19 cellular contexts compared by ENCODE assay signal in the genomic region with DNA sequence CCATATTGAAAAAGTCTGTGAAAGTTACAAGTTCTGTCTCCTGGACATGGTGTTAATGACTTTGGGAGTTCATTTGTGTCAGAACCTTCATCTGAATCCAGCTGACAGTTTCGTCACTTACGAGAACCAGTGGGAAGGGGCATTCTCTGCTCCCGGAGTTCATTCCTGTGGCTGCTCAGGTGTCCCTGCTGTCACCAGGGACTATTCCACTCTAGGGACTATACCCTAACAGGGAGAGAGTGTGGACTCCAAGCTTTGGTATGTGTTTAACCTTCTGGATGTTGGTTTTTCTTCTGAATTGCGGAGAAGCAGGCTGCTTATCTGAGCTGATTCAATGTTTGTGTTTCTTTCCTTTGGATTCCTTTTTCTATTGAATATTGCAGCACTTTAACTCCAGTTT. TPM values are rescaled to one million over a fixed set of nuclear protein-coding genes. Genes with fewer than 3 reads are reported as not detected.
A peak's percentile ranks its signal among the peaks of the same experiment; 100 is the strongest.
DNase-seq lines count a peak whose midpoint lies in the region; TF ChIP-seq lines count a peak whose summit lies in the region.
"Had no signal": no experiment of that assay in that cellular context is flagged by ENCODE, and none has a peak within 500 bp of the region (broad histone marks: within the 10 kb centered on the region; RNA-seq: fewer than 3 reads in every experiment).

No MANE protein-coding gene starts in this region.

- no peak overlapping the region for H4K91ac ChIP-seq in H9 (ENCODE audit: insufficient read length, low read depth, low read length)

- no peak overlapping the region for H3K56ac ChIP-seq in H9 (ENCODE audit: insufficient read length, low read depth, low read length)

- H4K8ac ChIP-seq in H9 (replicated peaks; ENCODE audit: insufficient read length, low read depth, low read length): no peak overlapping the region

- H4K5ac ChIP-seq in H9 (ENCODE audit: insufficient read length, low read depth, low read length): no peak overlapping the region

- no peaks in the 10 kb centered on the region for H3K36me3 ChIP-seq in hepatocyte (replicated peaks; ENCODE audit: insufficient read depth, low read depth)
- no peaks in the 10 kb centered on the region for H3K36me3 ChIP-seq in stomach
- H3K36me3 ChIP-seq: SJSA1 had no signal

- H3K27me3 ChIP-seq in hepatocyte (no peaks in the 10 kb centered on the region), stomach (no peaks in the 10 kb centered on the region), H9 (ENCODE audit: insufficient read depth, low read length) (no peaks in the 10 kb centered on the region)
- H3K27me3 ChIP-seq: SJSA1 had no signal

- no peak overlapping the region for H3T11ph ChIP-seq in H9 (ENCODE audit: low read length)

- no peak for TF ChIP-seq POLR2A in stomach (IDR thresholded peaks at IDR 0.05)

- peak overlapping the region; percentile 27 for H3K4me3 Mint-ChIP-seq in activated naive CD8-positive, alpha-beta T cell
- H3K4me3 Mint-ChIP-seq in activated naive CD8-positive, alpha-beta T cell treated with anti-CD3 and anti-CD28 coated beads for 36 hours: no peak overlapping the region
- H3K4me3 Mint-ChIP-seq in H9: 0 out of 5 replicates have a peak overlapping the region, but pooled peaks of 1 of the 2 experiments have one; percentile 25

- H3K23ac ChIP-seq in H9 (ENCODE audit: insufficient read length, low read depth, low read length): no peak overlapping the region

- H2BK20ac ChIP-seq in H9 (ENCODE audit: low read depth, low read length, poor library complexity, severe bottlenecking): no peak overlapping the region

- H3K79me1 ChIP-seq in H9 (ENCODE audit: insufficient read depth, low read depth, low read length, poor library complexity, severe bottlenecking): no peaks in the 10 kb centered on the region

- no peaks in the 10 kb centered on the region for H3K4me1 ChIP-seq in hepatocyte (ENCODE audit: insufficient read depth)
- peaks cover 0 to 22% (median 11%) of the 10 kb centered on the region in 4 donors for H3K4me1 ChIP-seq in stomach
- H3K4me1 ChIP-seq in H9 (ENCODE audit: insufficient read depth, low read length): no peaks in the 10 kb centered on the region

- no peaks in the 10 kb centered on the region for H3K9me3 ChIP-seq in hepatocyte (ENCODE audit: low read depth)
- H3K9me3 ChIP-seq in stomach: no peaks in the 10 kb centered on the region
- H3K9me3 ChIP-seq in H9 (ENCODE audit: control insufficient read depth, low read depth, low read length): no peaks in the 10 kb centered on the region

- no peak for DNase-seq in activated naive CD8-positive, alpha-beta T cell treated with anti-CD3 and anti-CD28 coated beads for 36 hours
- DNase-seq in astrocyte of the hippocampus (ENCODE audit: low read depth, low spot score) (peak; percentile 31), hepatocyte (ENCODE audit: low spot score) (no peak), stomach (no peak), H9 (no peak), NCI-H1436 treated with DMSO at 0.1 percent for 48 hours (lab: John Stamatoyannopoulos, UW) (no peak)
- DNase-seq in central memory CD4-positive, alpha-beta T cell: no peak
- DNase-seq: 8988T, C1 segment of cervical spinal cord, HCEC 1CT, NCI-H187, NCI-H2107, NCI-H446 treated with DMSO at 0.1 percent for 48 hours, NCI-H526 treated with DMSO at 0.1 percent for 48 hours had no signal

- no peak overlapping the region for H3K9ac ChIP-seq in H9 (ENCODE audit: extremely low read depth, insufficient read length, low read length)
- H3K9ac ChIP-seq: KMS-11 had no signal

- H3K9me3 Mint-ChIP-seq in activated naive CD8-positive, alpha-beta T cell (ENCODE audit: low read depth): no peaks in the 10 kb centered on the region
- H3K9me3 Mint-ChIP-seq in activated naive CD8-positive, alpha-beta T cell treated with anti-CD3 and anti-CD28 coated beads for 36 hours: peaks cover 8% of the 10 kb centered on the region
- peaks cover 2 to 5% of the 10 kb centered on the region in 2 experiments; a peak in 3 of 5 replicates for H3K9me3 Mint-ChIP-seq in H9

- no peak overlapping the region for H2AFZ ChIP-seq in hepatocyte
- H2AFZ ChIP-seq in H9 (ENCODE audit: low read length): no peak overlapping the region

- peaks cover 3% of the 10 kb centered on the region for H3K23me2 ChIP-seq in H9 (ENCODE audit: insufficient read length, low read depth, low read length, poor library complexity, severe bottlenecking)

- intact Hi-C loops in stomach (cut with DNase I; ENCODE audit: low total_unique reads): loop anchor here (10.0 kb wide), 1 partner anchor 48 kb away; no protein-coding TSS in a partner anchor

- no peak overlapping the region for H2BK120ac ChIP-seq in H9 (ENCODE audit: low read depth, low read length, poor library complexity, severe bottlenecking)

- peaks cover under 1% of the 10 kb centered on the region for H3K36me3 Mint-ChIP-seq in activated naive CD8-positive, alpha-beta T cell
- no peaks in the 10 kb centered on the region for H3K36me3 Mint-ChIP-seq in activated naive CD8-positive, alpha-beta T cell treated with anti-CD3 and anti-CD28 coated beads for 36 hours
- no peaks in the 10 kb centered on the region for H3K36me3 Mint-ChIP-seq in H9 (ENCODE audit: insufficient read depth in 1 of 3, low read depth in 3 of 3)

- no peak overlapping the region for H3K27ac Mint-ChIP-seq in activated naive CD8-positive, alpha-beta T cell
- no peak overlapping the region for H3K27ac Mint-ChIP-seq in activated naive CD8-positive, alpha-beta T cell treated with anti-CD3 and anti-CD28 coated beads for 36 hours
- H3K27ac Mint-ChIP-seq in H9: peak overlapping the region in 1 of 3 experiments; percentile 67; a peak in 1 of 7 replicates
- H3K27ac Mint-ChIP-seq: GM23338 had no signal

- H2BK15ac ChIP-seq in H9 (ENCODE audit: low read depth, low read length): no peak overlapping the region

- 62% methylated on average over 4 of the region's 4 CpGs for WGBS in hepatocyte (ENCODE audit: low lambda C conversion rate, missing lambda C conversion rate)
- 25 to 70% (median 40%) methylated on average over 4 of the region's 4 CpGs for WGBS in stomach, 5 donors
- WGBS in H9 (ENCODE audit: extremely low coverage, insufficient read length, low lambda C conversion rate): no CpG with 5 or more reads among the region's 4 CpGs

- H2BK12ac ChIP-seq in H9 (ENCODE audit: insufficient read length, low read depth, low read length): no peak overlapping the region

- H3K27ac ChIP-seq in hepatocyte: no peak overlapping the region
- H3K27ac ChIP-seq in stomach: peak overlapping the region in 4 of 5 donors; percentile 25 to 68 (median 54)
- H3K27ac ChIP-seq in H9 (ENCODE audit: insufficient read length, low read depth, low read length): no peak overlapping the region
- H3K27ac ChIP-seq: KMS-11, SJSA1 had no signal

- TF ChIP-seq CTCF in hepatocyte (IDR thresholded peaks at IDR 0.05; ENCODE audit: poor library complexity): no peak
- no peak for TF ChIP-seq CTCF in stomach (IDR thresholded peaks at IDR 0.05)
- TF ChIP-seq CTCF in H9 (conservative IDR thresholded peaks at IDR 0.05): no peak

- H2AK5ac ChIP-seq in H9 (ENCODE audit: insufficient read length, low read length): no peak overlapping the region

- no peak overlapping the region for H3K14ac ChIP-seq in H9 (ENCODE audit: insufficient read depth, low read length)

- no peak overlapping the region for H3K18ac ChIP-seq in H9 (ENCODE audit: insufficient read length, low read depth, low read length)

- H4K20me1 ChIP-seq in hepatocyte (ENCODE audit: insufficient read depth, poor library complexity, severe bottlenecking) (no peaks in the 10 kb centered on the region), H9 (ENCODE audit: control insufficient read depth, insufficient read depth, insufficient read length) (no peaks in the 10 kb centered on the region)

- H3K4me2 ChIP-seq in hepatocyte (peak overlapping the region; percentile 34), H9 (ENCODE audit: insufficient read depth, insufficient read length, low read length) (no peak overlapping the region)
- H3K4me2 ChIP-seq: KMS-11 had no signal

- H3K9me2 ChIP-seq in hepatocyte (replicated peaks; ENCODE audit: insufficient read depth): no peaks in the 10 kb centered on the region

- H2BK5ac ChIP-seq in H9 (ENCODE audit: insufficient read length, low read length): no peak overlapping the region

- H3K4me1 Mint-ChIP-seq in activated naive CD8-positive, alpha-beta T cell (ENCODE audit: low read depth): peaks cover 15% of the 10 kb centered on the region
- H3K4me1 Mint-ChIP-seq in activated naive CD8-positive, alpha-beta T cell treated with anti-CD3 and anti-CD28 coated beads for 36 hours: peaks cover 13% of the 10 kb centered on the region
- peaks cover 8% of the 10 kb centered on the region in 2 experiments for H3K4me1 Mint-ChIP-seq in H9

- H3K4ac ChIP-seq in H9 (ENCODE audit: low read depth, low read length): no peak overlapping the region

- TF ChIP-seq EP300 in stomach (IDR thresholded peaks at IDR 0.05): no peak

- H3K27me3 Mint-ChIP-seq in activated naive CD8-positive, alpha-beta T cell: no peaks in the 10 kb centered on the region
- no peaks in the 10 kb centered on the region for H3K27me3 Mint-ChIP-seq in activated naive CD8-positive, alpha-beta T cell treated with anti-CD3 and anti-CD28 coated beads for 36 hours
- H3K27me3 Mint-ChIP-seq in H9 (ENCODE audit: low read depth): peaks cover 9% of the 10 kb centered on the region

- H3K4me3 ChIP-seq in hepatocyte (no peak overlapping the region), stomach (no peak overlapping the region)
- H3K4me3 ChIP-seq: SJSA1 had no signal

- H3K79me2 ChIP-seq in hepatocyte (no peaks in the 10 kb centered on the region), H9 (ENCODE audit: insufficient read depth, low read length) (no peaks in the 10 kb centered on the region)

RNA-seq across cellular contexts. Expression of gene ZNF709, which starts 12.4 kb away (rescaled TPM):
- total RNA-seq in activated naive CD8-positive, alpha-beta T cell treated with anti-CD3 and anti-CD28 coated beads for 36 hours: 1 to 10 TPM; 1.7 to 1.8 TPM
- total RNA-seq in hepatocyte (2.2 and 4.0 TPM in 2 replicates), stomach (1 to 10 TPM in 2 of 5 donors, under 1 TPM in 1, not detected in 2; 0.58 to 8.3 (median 4.9) TPM), H9 (2021) (2.1 and 3.8 TPM in 2 replicates)
- polyA plus RNA-seq in hepatocyte (0.63 and 1.0 TPM in 2 replicates), stomach (under 1 TPM in 2 of 3 donors, not detected in 1; 0.44 to 0.63 TPM)
- total RNA-seq: HT1080 had no signal

RNA-seq across cellular contexts. Expression of gene ZNF564, which starts 54.2 kb away (rescaled TPM):
- total RNA-seq in activated naive CD8-positive, alpha-beta T cell treated with anti-CD3 and anti-CD28 coated beads for 36 hours: 1 to 10 TPM; 6.0 to 6.4 TPM
- 9.2 and 10.7 TPM in 2 replicates for total RNA-seq in hepatocyte
- 5.0 and 6.1 TPM in 2 replicates for polyA plus RNA-seq in hepatocyte
- 10 to 100 TPM in 2 of 5 donors, 1 to 10 TPM in 3; 4.9 to 74.1 (median 9.4) TPM for total RNA-seq in stomach
- 1 to 10 TPM; 4.7 to 6.4 (median 5.0) TPM for polyA plus RNA-seq in stomach
- 9.4 and 11.3 TPM in 2 replicates for total RNA-seq in H9 (2021)

RNA-seq across cellular contexts. Expression of gene ZNF443, which starts 56.2 kb away (rescaled TPM):
- 1 to 10 TPM; 2.7 to 3.6 TPM for total RNA-seq in activated naive CD8-positive, alpha-beta T cell treated with anti-CD3 and anti-CD28 coated beads for 36 hours
- 6.0 and 7.5 TPM in 2 replicates for total RNA-seq in hepatocyte
- 1.9 and 3.2 TPM in 2 replicates for polyA plus RNA-seq in hepatocyte
- total RNA-seq in stomach: 1 to 10 TPM in 3 of 5 donors, under 1 TPM in 1, not detected in 1; 0.58 to 8.6 (median 3.1) TPM
- 1 to 10 TPM in 2 of 3 donors, under 1 TPM in 1; 0.31 to 3.7 (median 1.5) TPM for polyA plus RNA-seq in stomach
- 9.4 TPM in 2 replicates for total RNA-seq in H9 (2021)

Comparison
In these comparisons a context has a peak if more than half of its experiments do, and no peak if none do; other contexts are left out.
1. H3K27ac ChIP-seq: peak in stomach (4 of 5); none in hepatocyte (single experiment) and H9 (single experiment).